Comparison of ENCODE assay signal across 16 cellular contexts in genomic region chr1:19402031-19402430, GRCh38.
A peak's percentile ranks its signal among the peaks of the same experiment; 100 is the strongest.
DNase-seq lines count a peak whose midpoint lies in the region; ATAC-seq, FAIRE-seq and TF ChIP-seq lines count a peak whose summit lies in the region.
"Had no signal": no experiment of that assay in that cellular context is flagged by ENCODE, and none has a peak within 500 bp of the region (broad histone marks: within the 10 kb centered on the region; RNA-seq: fewer than 3 reads in every experiment).

No MANE protein-coding gene starts in this region.

- in situ Hi-C loops in brain microvascular endothelial cell (cut with HindIII; ENCODE audit: low pct_ligation_motif_present, low sequenced_read_pairs), result no loop called here

- H3K79me2 ChIP-seq in endothelial cell of umbilical vein (ENCODE audit: control insufficient read depth, insufficient read depth, low read length), result peaks cover 78% of the 10 kb centered on the region

- dilution Hi-C loops in endothelial cell of umbilical vein (cut with MboI; ENCODE audit: extremely low pct_ligation_motif_present, low sequenced_read_pairs), result loop anchor here (25.0 kb wide), 1 partner anchor 235 kb away; the partner anchor contains the start of gene NBL1

- POLR2A ChIA-PET in endothelial cell of umbilical vein (lab: Charles Lee), result no interaction called here

- H3K4me2 ChIP-seq in BLaER1 treated with 17β-estradiol and CSF1 and Interleukin-3, amounts not matched to agents 10 nM and 100 nM, result peak overlapping the region in 8 of 11 experiments; percentile 15 to 72 (median 48); a peak in 14 of 22 replicates
- no peak overlapping the region for H3K4me2 ChIP-seq in endothelial cell of umbilical vein (ENCODE audit: insufficient read depth, low read length)

- H3K27ac Mint-ChIP-seq in HFFc6, result peak overlapping the region; percentile 31; the same call in 1 of the 2 replicates

- H3K4me1 ChIP-seq in BLaER1 treated with 17β-estradiol and CSF1 and Interleukin-3, amounts not matched to agents 10 nM and 100 nM, result peaks cover 48 to 77% (median 57%) of the 10 kb centered on the region in 10 experiments
- no peaks in the 10 kb centered on the region for H3K4me1 ChIP-seq in endothelial cell of umbilical vein (ENCODE audit: control insufficient read depth, extremely low read depth, insufficient read depth, low read length)
- H3K4me1 ChIP-seq in ovary (ENCODE audit: insufficient read depth), result peaks cover 56% of the 10 kb centered on the region
- H3K4me1 ChIP-seq: pancreas had no signal

- H3K9me1 ChIP-seq in endothelial cell of umbilical vein (replicated peaks; ENCODE audit: control insufficient read depth, extremely low read depth, insufficient read depth, low read length), result no peaks in the 10 kb centered on the region

- intact Hi-C loops in endothelial cell of umbilical vein (cut with micrococcal nuclease), result no loop called here
- intact Hi-C loops in ovary (cut with DNase I), result loop anchor here in 1 of 4 donors (5.0 kb wide), 1 partner anchor 105 kb away; no protein-coding TSS in a partner anchor

- BruUV-seq in endothelial cell of umbilical vein (replicated peaks; lab: Mats Ljungman, UMichigan), result no TSS peak

- 17 to 31% (median 25%) methylated on average over 3 of the region's 3 CpGs for WGBS in ovary, 3 donors

- H2AFZ ChIP-seq in endothelial cell of umbilical vein (ENCODE audit: low read depth, low read length), result no peak overlapping the region
- H2AFZ ChIP-seq: GM23248 had no signal

- H3K27me3 ChIP-seq in BLaER1 treated with 17β-estradiol and CSF1 and Interleukin-3, amounts not matched to agents 10 nM and 100 nM, result no peaks in the 10 kb centered on the region
- H3K27me3 ChIP-seq in endothelial cell of umbilical vein (ENCODE audit: control insufficient read depth in 2 of 2, insufficient read depth in 2 of 2, low read length in 2 of 2), result no peaks in the 10 kb centered on the region
- H3K27me3 ChIP-seq in ovary, result no peaks in the 10 kb centered on the region
- H3K27me3 ChIP-seq in brain microvascular endothelial cell (replicated peaks), result no peaks in the 10 kb centered on the region
- H3K27me3 ChIP-seq: cardiac muscle cell, pancreas had no signal

- peaks cover 47% of the 10 kb centered on the region for H3K36me3 Mint-ChIP-seq in HFFc6 (ENCODE audit: low read depth)

- TF ChIP-seq POLR2A in endothelial cell of umbilical vein (IDR thresholded peaks at IDR 0.05; ENCODE audit: low read depth, low read length) (no peak), ovary (IDR thresholded peaks at IDR 0.05) (no peak)

- H3K9me3 ChIP-seq in BLaER1 treated with 17β-estradiol and CSF1 and Interleukin-3, amounts not matched to agents 10 nM and 100 nM (replicated peaks in 1 of 11), result no peaks in the 10 kb centered on the region
- H3K9me3 ChIP-seq in endothelial cell of umbilical vein (replicated peaks; ENCODE audit: control insufficient read depth, insufficient read depth, low read length) (no peaks in the 10 kb centered on the region), ovary (no peaks in the 10 kb centered on the region)
- H3K9me3 ChIP-seq: pancreas had no signal

- H3K36me3 ChIP-seq in BLaER1 treated with 17β-estradiol and CSF1 and Interleukin-3, amounts not matched to agents 10 nM and 100 nM, result peaks cover 8 to 94% (median 47%) of the 10 kb centered on the region in 11 experiments; a peak in 20 of 22 replicates
- peaks cover 0 to 2% of the 10 kb centered on the region in 2 experiments for H3K36me3 ChIP-seq in endothelial cell of umbilical vein (ENCODE audit: control insufficient read depth in 2 of 2, extremely low read depth in 1 of 2, insufficient read depth in 2 of 2, low read length in 2 of 2)
- H3K36me3 ChIP-seq in ovary, result no peaks in the 10 kb centered on the region
- peaks cover 20% of the 10 kb centered on the region for H3K36me3 ChIP-seq in brain microvascular endothelial cell (replicated peaks)
- H3K36me3 ChIP-seq: cardiac muscle cell, pancreas had no signal

- TF ChIP-seq EP300 in ovary (IDR thresholded peaks at IDR 0.05), result no peak

- H3K9me3 Mint-ChIP-seq in HFFc6, result no peaks in the 10 kb centered on the region

- peaks cover 7% of the 10 kb centered on the region for H3K27me3 Mint-ChIP-seq in HFFc6 (ENCODE audit: insufficient read depth)

- CTCF ChIA-PET in endothelial cell of umbilical vein (lab: Charles Lee), result interaction anchor here (0.5 to 3.9 kb wide), 4 partner anchors 10 to 252 kb away, joined by 3 to 18 read pairs (median 4); no protein-coding TSS in a partner anchor

- H4K20me1 ChIP-seq in BLaER1 treated with 17β-estradiol and CSF1 and Interleukin-3, amounts not matched to agents 10 nM and 100 nM, result peaks cover 72 to 100% (median 100%) of the 10 kb centered on the region in 11 experiments
- peaks cover 4% of the 10 kb centered on the region for H4K20me1 ChIP-seq in endothelial cell of umbilical vein (replicated peaks; ENCODE audit: control insufficient read depth, extremely low read depth, insufficient read depth, low read length)

- no peak overlapping the region for H3K4me3 ChIP-seq in BLaER1 treated with 17β-estradiol and CSF1 and Interleukin-3, amounts not matched to agents 10 nM and 100 nM
- H3K4me3 ChIP-seq in endothelial cell of umbilical vein (replicated peaks in 1 of 3; ENCODE audit: insufficient read depth in 1 of 3, low read depth in 1 of 3, low read length in 3 of 3) (no peak overlapping the region), ovary (no peak overlapping the region), brain microvascular endothelial cell (ENCODE audit: low read depth, low read length) (no peak overlapping the region)
- H3K4me3 ChIP-seq: cardiac muscle cell, GM23248, pancreas had no signal

- no peak overlapping the region for H3K27ac ChIP-seq in BLaER1 treated with 17β-estradiol and CSF1 and Interleukin-3, amounts not matched to agents 10 nM and 100 nM
- H3K27ac ChIP-seq in endothelial cell of umbilical vein (ENCODE audit: insufficient read depth, low read depth, low read length) (no peak overlapping the region), ovary (peak overlapping the region; percentile 18 to 77), brain microvascular endothelial cell (no peak overlapping the region)
- H3K27ac ChIP-seq: cardiac muscle cell, epithelial cell of prostate, pancreas had no signal

- ATAC-seq in HG03565 (IDR thresholded peaks at IDR 0.05; ENCODE audit: unreplicated experiment), result no peak
- no peak for ATAC-seq in HG02981 (IDR thresholded peaks at IDR 0.05; ENCODE audit: unreplicated experiment)

- H3K9ac ChIP-seq in BLaER1 treated with 17β-estradiol and CSF1 and Interleukin-3, amounts not matched to agents 10 nM and 100 nM, result no peak overlapping the region; a peak in 1 of 22 replicates
- H3K9ac ChIP-seq in endothelial cell of umbilical vein (replicated peaks; ENCODE audit: extremely low read depth, insufficient read depth, low read length), result no peak overlapping the region
- H3K9ac ChIP-seq: GM23248 had no signal

- peaks cover 94% of the 10 kb centered on the region for H3K4me1 Mint-ChIP-seq in HFFc6 (ENCODE audit: low read depth)

- DNase-seq in HFFc6, result no peak
- DNase-seq in endothelial cell of umbilical vein (ENCODE audit: low read depth, low spot score), result peak; percentile 40
- DNase-seq in ovary, result no peak
- no peak for DNase-seq in NCI-H1436 (lab: John Stamatoyannopoulos, UW)
- no peak for DNase-seq in brain microvascular endothelial cell
- DNase-seq: activated CD4-positive, alpha-beta T cell treated with anti-CD3 and anti-CD28 coated beads, Interleukin-2, amount 50 U/mL, for 1 hour; activated effector memory CD4-positive, alpha-beta T cell treated with anti-CD3 and anti-CD28 coated beads, Interleukin-2, amount 50 U/mL, for 16 hours; GM23248; NCI-H748 treated with DMSO at 0.1 percent for 48 hours; pancreas; RPMI8226 had no signal

- H3K4me3 Mint-ChIP-seq in HFFc6, result no peak overlapping the region

- FAIRE-seq in endothelial cell of umbilical vein (lab: Jason Lieb, UNC), result peak; percentile 62
- FAIRE-seq: pancreas had no signal

- TF ChIP-seq CTCF in HFFc6 (IDR thresholded peaks at IDR 0.05) (no peak), endothelial cell of umbilical vein (IDR thresholded peaks at IDR 0.05; ENCODE audit: extremely low read depth in 1 of 2, insufficient read depth in 1 of 2, low read depth in 1 of 2, low read length in 2 of 2) (no peak), ovary (IDR thresholded peaks at IDR 0.05) (no peak), brain microvascular endothelial cell (IDR thresholded peaks at IDR 0.05; ENCODE audit: low read depth, low read length, missing control alignments) (no peak)

TF ChIP-seq in endothelial cell of umbilical vein, 7 proteins besides CTCF, POLR2A, EP300 and RAD21:
- TF ChIP-seq FOS (IDR thresholded peaks at IDR 0.05; ENCODE audit: borderline replicate concordance, insufficient read depth, low read length) (no peak), MYC (IDR thresholded peaks at IDR 0.05; ENCODE audit: low read depth, low read length) (no peak), MAX (IDR thresholded peaks at IDR 0.05; ENCODE audit: insufficient read depth, insufficient read length) (no peak), EZH2 (IDR thresholded peaks at IDR 0.05; ENCODE audit: borderline replicate concordance, low read depth, low read length, severe bottlenecking) (no peak), GATA2 (IDR thresholded peaks at IDR 0.05; ENCODE audit: insufficient read depth, insufficient read length, low read depth, low read length) (no peak), POLR2AphosphoS5 (IDR thresholded peaks at IDR 0.05; ENCODE audit: insufficient read depth, low read depth, low read length) (no peak), JUN (IDR thresholded peaks at IDR 0.05; ENCODE audit: borderline replicate concordance, insufficient read depth, insufficient read length, low read depth) (no peak)

Comparison
In these comparisons a context has a peak if more than half of its experiments do, and no peak if none do; other contexts are left out.
1. H3K27ac ChIP-seq: peak in ovary (2 of 2); none in BLaER1 treated with 17β-estradiol and CSF1 and Interleukin-3, amounts not matched to agents 10 nM and 100 nM (0 of 11), endothelial cell of umbilical vein (single experiment) and brain microvascular endothelial cell (single experiment).